ENCODE assay signal across 7 cellular contexts in the genomic region with DNA sequence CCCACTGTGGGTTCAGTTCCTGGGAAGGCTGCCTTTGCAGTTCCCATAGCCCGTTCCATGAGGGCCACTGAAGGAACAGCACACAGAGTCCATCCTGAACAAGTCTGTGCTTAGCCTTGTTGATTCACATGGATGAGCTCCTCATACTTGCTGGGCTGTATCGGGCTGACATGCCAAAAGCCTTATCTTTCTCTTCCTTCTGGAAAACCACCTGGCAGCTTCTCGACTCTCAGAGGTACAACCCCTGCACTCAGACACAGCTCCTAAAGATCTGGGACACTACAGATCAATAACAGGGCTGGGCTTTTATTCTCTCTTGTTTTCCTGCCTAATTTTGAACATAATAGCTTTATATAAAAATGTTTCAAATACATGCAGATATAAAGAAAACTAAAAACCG.
"Had no signal": no experiment of that assay in that cellular context is flagged by ENCODE, and none has a peak within 500 bp of the region (broad histone marks: within the 10 kb centered on the region; RNA-seq: fewer than 3 reads in every experiment).

No MANE protein-coding gene starts in this region.

- H3K36me3 Mint-ChIP-seq: IgD-negative memory B cell had no signal

- FAIRE-seq: H54, HepG2 had no signal

- H3K9me3 Mint-ChIP-seq: H9 had no signal

- ATAC-seq: HepG2 had no signal

- H3K27ac ChIP-seq: HL-60 had no signal

- H3K4me3 Mint-ChIP-seq: H9 had no signal

- DNase-seq: GOT3, H9, HCEC 1CT had no signal
